Comparison of ENCODE assay signal across 8 cellular contexts in genomic region chr12:6323340-6323994, GRCh38. TPM values are rescaled to one million over a fixed set of nuclear protein-coding genes. Genes with fewer than 3 reads are reported as not detected.
DNase-seq lines count a peak whose midpoint lies in the region; ATAC-seq and TF ChIP-seq lines count a peak whose summit lies in the region.

No MANE protein-coding gene starts in this region.

- no peaks in the 10 kb centered on the region for H3K27me3 ChIP-seq in kidney epithelial cell (ENCODE audit: control insufficient read depth, insufficient read depth, low read length)

- H3K4me3 Mint-ChIP-seq in stimulated activated naive B cell treated with anti-CD40 and anti-IgM and Interleukin-4, amounts not matched to agents 10 μg/mL and 1 μg/mL and 100 μg/mL, for 72 hours: peak overlapping the region; percentile 41 to 70

- H3K36me3 ChIP-seq in kidney epithelial cell (ENCODE audit: control insufficient read depth, insufficient read depth, low read length): peaks cover 1% of the 10 kb centered on the region

- H3K27ac Mint-ChIP-seq in stimulated activated naive B cell treated with anti-CD40 and anti-IgM and Interleukin-4, amounts not matched to agents 10 μg/mL and 1 μg/mL and 100 μg/mL, for 72 hours: no peak overlapping the region

- ATAC-seq in GM21360 (IDR thresholded peaks at IDR 0.05; ENCODE audit: unreplicated experiment): peak; percentile 47
- ATAC-seq in stimulated activated naive B cell treated with anti-CD40 and anti-IgM and Interleukin-4, amounts not matched to agents 10 μg/mL and 1 μg/mL and 100 μg/mL, for 72 hours (replicated peaks): peak; percentile 73 to 75

- peak; percentile 25 for TF ChIP-seq CTCF in coronary artery (IDR thresholded peaks at IDR 0.05)
- peak; percentile 73 for TF ChIP-seq CTCF in kidney epithelial cell (IDR thresholded peaks at IDR 0.05; ENCODE audit: insufficient read depth, low read length, poor library complexity, severe bottlenecking)

- H3K9me3 Mint-ChIP-seq in stimulated activated naive B cell treated with anti-CD40 and anti-IgM and Interleukin-4, amounts not matched to agents 10 μg/mL and 1 μg/mL and 100 μg/mL, for 72 hours: no peaks in the 10 kb centered on the region

- H3K4me1 Mint-ChIP-seq in stimulated activated naive B cell treated with anti-CD40 and anti-IgM and Interleukin-4, amounts not matched to agents 10 μg/mL and 1 μg/mL and 100 μg/mL, for 72 hours: peaks cover 18 to 34% of the 10 kb centered on the region in 2 donors

- DNase-seq in DMS114 treated with DMSO at 0.1 percent for 48 hours (lab: John Stamatoyannopoulos, UW; ENCODE audit: unreplicated experiment) (peak; percentile 56), LoVo (ENCODE audit: low spot score) (peak; percentile 81), T1000 (lab: John Stamatoyannopoulos, UW) (peak; percentile 79), coronary artery (ENCODE audit: low spot score) (no peak), kidney epithelial cell (ENCODE audit: low read depth) (peak; percentile 89), GM19238 (ENCODE audit: insufficient read length, low spot score) (no peak)
- no peak for DNase-seq in stimulated activated naive B cell treated with anti-CD40 and anti-IgM and Interleukin-4, amounts not matched to agents 10 μg/mL and 1 μg/mL and 100 μg/mL, for 72 hours

- peaks cover 78 to 83% of the 10 kb centered on the region in 2 donors for H3K27me3 Mint-ChIP-seq in stimulated activated naive B cell treated with anti-CD40 and anti-IgM and Interleukin-4, amounts not matched to agents 10 μg/mL and 1 μg/mL and 100 μg/mL, for 72 hours

- peak overlapping the region; percentile 56 to 84 for H3K27ac ChIP-seq in coronary artery

- peak overlapping the region; percentile 34 for H3K4me3 ChIP-seq in coronary artery
- H3K4me3 ChIP-seq in kidney epithelial cell (ENCODE audit: low read depth, low read length): no peak overlapping the region

- H3K36me3 Mint-ChIP-seq in stimulated activated naive B cell treated with anti-CD40 and anti-IgM and Interleukin-4, amounts not matched to agents 10 μg/mL and 1 μg/mL and 100 μg/mL, for 72 hours: no peaks in the 10 kb centered on the region

RNA-seq across cellular contexts. Expression of gene PLEKHG6, which starts 13.0 kb away (rescaled TPM):
- 2.3 and 3.3 TPM in 2 replicates for total RNA-seq in kidney epithelial cell

RNA-seq across cellular contexts. Expression of gene TNFRSF1A, which starts 18.4 kb away (rescaled TPM):
- 115 and 143 TPM in 2 replicates for total RNA-seq in kidney epithelial cell

RNA-seq across cellular contexts. Expression of gene SCNN1A, which starts 51.9 kb away (rescaled TPM):
- total RNA-seq in kidney epithelial cell: 10.4 and 11.1 TPM in 2 replicates

Comparison
In these comparisons a context has a peak if more than half of its experiments do, and no peak if none do; other contexts are left out.
1. DNase-seq: peak in DMS114 treated with DMSO at 0.1 percent for 48 hours (single experiment), LoVo (single experiment), T1000 (single experiment) and kidney epithelial cell (single experiment); none in coronary artery (single experiment), stimulated activated naive B cell treated with anti-CD40 and anti-IgM and Interleukin-4, amounts not matched to agents 10 μg/mL and 1 μg/mL and 100 μg/mL, for 72 hours (single experiment) and GM19238 (single experiment).